In genomic region chrX:40663880-40664630, GRCh38 we compare ENCODE assay signal across 14 cellular contexts. TPM values are rescaled to one million over a fixed set of nuclear protein-coding genes. Genes with fewer than 3 reads are reported as not detected.
DNase-seq lines count a peak whose midpoint lies in the region; ATAC-seq and TF ChIP-seq lines count a peak whose summit lies in the region.
"Had no signal": no experiment of that assay in that cellular context is flagged by ENCODE, and none has a peak within 500 bp of the region (broad histone marks: within the 10 kb centered on the region; RNA-seq: fewer than 3 reads in every experiment).

No MANE protein-coding gene starts in this region.

- peak overlapping the region; percentile 69 for H3K27ac Mint-ChIP-seq in activated CD4-positive, alpha-beta T cell treated with anti-CD3 and anti-CD28 coated beads, Interleukin-2, amount 10 ng/mL, durations not matched to agents 7 days and 5 days
- H3K27ac Mint-ChIP-seq in stimulated activated effector memory CD8-positive, alpha-beta T cell treated with anti-CD3 and anti-CD28 coated beads, Interleukin-12 subunit alpha, Interleukin-12 subunit beta, amount 100 ng/mL, for 72 hours, result peak overlapping the region; percentile 72
- H3K27ac Mint-ChIP-seq: activated naive CD8-positive, alpha-beta T cell had no signal

- CTCF ChIA-PET in activated CD4-positive, alpha-beta T cell treated with anti-CD3 and anti-CD28 coated beads, Interleukin-2, amount 10 ng/mL, durations not matched to agents 7 days and 5 days (lab: Charles Lee), result no interaction called here

- no peak for DNase-seq in activated CD4-positive, alpha-beta T cell treated with anti-CD3 and anti-CD28 coated beads, Interleukin-2, amount 10 ng/mL, durations not matched to agents 7 days and 5 days
- no peak for DNase-seq in activated CD4-positive, alpha-beta T cell treated with anti-CD3 and anti-CD28 coated beads, Interleukin-2, amount 50 U/mL, for 48 hours
- DNase-seq in globus pallidus (ENCODE audit: low spot score), result peak; percentile 32
- no peak for DNase-seq in stimulated activated effector memory CD8-positive, alpha-beta T cell treated with anti-CD3 and anti-CD28 coated beads, Interleukin-12 subunit alpha, Interleukin-12 subunit beta, amount 100 ng/mL, for 72 hours (ENCODE audit: low spot score in 2 of 2)
- DNase-seq: AML-193, hippocampal formation, NCI-H2107, retina had no signal

- no peak overlapping the region for H3K4me3 Mint-ChIP-seq in activated CD4-positive, alpha-beta T cell treated with anti-CD3 and anti-CD28 coated beads, Interleukin-2, amount 10 ng/mL, durations not matched to agents 7 days and 5 days
- H3K4me3 Mint-ChIP-seq in stimulated activated effector memory CD8-positive, alpha-beta T cell treated with anti-CD3 and anti-CD28 coated beads, Interleukin-12 subunit alpha, Interleukin-12 subunit beta, amount 100 ng/mL, for 72 hours, result no peak overlapping the region
- H3K4me3 Mint-ChIP-seq: activated naive CD8-positive, alpha-beta T cell had no signal

- H3K36me3 Mint-ChIP-seq in activated CD4-positive, alpha-beta T cell treated with anti-CD3 and anti-CD28 coated beads, Interleukin-2, amount 10 ng/mL, durations not matched to agents 7 days and 5 days (ENCODE audit: low read depth), result peaks cover 33% of the 10 kb centered on the region
- H3K36me3 Mint-ChIP-seq in stimulated activated effector memory CD8-positive, alpha-beta T cell treated with anti-CD3 and anti-CD28 coated beads, Interleukin-12 subunit alpha, Interleukin-12 subunit beta, amount 100 ng/mL, for 72 hours, result peaks cover 94% of the 10 kb centered on the region

- H3K4me3 ChIP-seq in WI38 (ENCODE audit: low read depth, low read length), result no peak overlapping the region

- POLR2A ChIA-PET in activated CD4-positive, alpha-beta T cell treated with anti-CD3 and anti-CD28 coated beads, Interleukin-2, amount 10 ng/mL, durations not matched to agents 7 days and 5 days (lab: Charles Lee), result no interaction called here

- H3K4me1 Mint-ChIP-seq in activated CD4-positive, alpha-beta T cell treated with anti-CD3 and anti-CD28 coated beads, Interleukin-2, amount 10 ng/mL, durations not matched to agents 7 days and 5 days, result peaks cover 11% of the 10 kb centered on the region
- peaks cover 15% of the 10 kb centered on the region for H3K4me1 Mint-ChIP-seq in stimulated activated effector memory CD8-positive, alpha-beta T cell treated with anti-CD3 and anti-CD28 coated beads, Interleukin-12 subunit alpha, Interleukin-12 subunit beta, amount 100 ng/mL, for 72 hours

- no peaks in the 10 kb centered on the region for H3K27me3 Mint-ChIP-seq in activated CD4-positive, alpha-beta T cell treated with anti-CD3 and anti-CD28 coated beads, Interleukin-2, amount 10 ng/mL, durations not matched to agents 7 days and 5 days
- H3K27me3 Mint-ChIP-seq: activated naive CD8-positive, alpha-beta T cell had no signal

- TF ChIP-seq CTCF in WI38 (IDR thresholded peaks at IDR 0.05; ENCODE audit: low read depth, low read length), result peak; percentile 27

- no peak for ATAC-seq in stimulated activated effector memory CD8-positive, alpha-beta T cell treated with anti-CD3 and anti-CD28 coated beads, Interleukin-12 subunit alpha, Interleukin-12 subunit beta, amount 100 ng/mL, for 72 hours
- ATAC-seq in HG02798 (IDR thresholded peaks at IDR 0.05; ENCODE audit: poor library complexity, unreplicated experiment) (no peak), HG03097 (IDR thresholded peaks at IDR 0.05; ENCODE audit: low FRiP score, unreplicated experiment) (no peak), HG02840 (IDR thresholded peaks at IDR 0.05; ENCODE audit: low FRiP score, unreplicated experiment) (no peak)

- no peaks in the 10 kb centered on the region for H3K9me3 Mint-ChIP-seq in activated CD4-positive, alpha-beta T cell treated with anti-CD3 and anti-CD28 coated beads, Interleukin-2, amount 10 ng/mL, durations not matched to agents 7 days and 5 days
- no peaks in the 10 kb centered on the region for H3K9me3 Mint-ChIP-seq in stimulated activated effector memory CD8-positive, alpha-beta T cell treated with anti-CD3 and anti-CD28 coated beads, Interleukin-12 subunit alpha, Interleukin-12 subunit beta, amount 100 ng/mL, for 72 hours

RNA-seq across cellular contexts. Expression of gene CXorf38, which starts 16.7 kb away (rescaled TPM):
- 10 to 100 TPM; 19.5 to 19.8 TPM for total RNA-seq in activated CD4-positive, alpha-beta T cell treated with anti-CD3 and anti-CD28 coated beads, Interleukin-2, amount 10 ng/mL, durations not matched to agents 7 days and 5 days

RNA-seq across cellular contexts. Expression of gene MPC1L, which starts 40.8 kb away (rescaled TPM):
- total RNA-seq in activated CD4-positive, alpha-beta T cell treated with anti-CD3 and anti-CD28 coated beads, Interleukin-2, amount 10 ng/mL, durations not matched to agents 7 days and 5 days, result not detected
- total RNA-seq: T-helper 2 cell treated with Interferon-gamma antibody and Interleukin-4, amounts not matched to agents 100 ng/mL and 5 ng/mL, for 36 hours had no signal
